Comparison of ENCODE assay signal across 19 cellular contexts in genomic region chr2:212354382-212354781, GRCh38.
DNase-seq lines count a peak whose midpoint lies in the region; ATAC-seq and TF ChIP-seq lines count a peak whose summit lies in the region.
"Had no signal": no experiment of that assay in that cellular context is flagged by ENCODE, and none has a peak within 500 bp of the region (broad histone marks: within the 10 kb centered on the region; RNA-seq: fewer than 3 reads in every experiment).

No MANE protein-coding gene starts in this region.

- no peak overlapping the region for H3K27ac Mint-ChIP-seq in stimulated activated effector memory CD8-positive, alpha-beta T cell treated with anti-CD3 and anti-CD28 coated beads, Interleukin-12 subunit alpha, Interleukin-12 subunit beta, amount 100 ng/mL, for 72 hours
- H3K27ac Mint-ChIP-seq: B cell; CD4-positive, CD25-positive, alpha-beta regulatory T cell; CD8-positive, alpha-beta T cell; HFFc6 had no signal

- H3K4me3 ChIP-seq in ACC112 (ENCODE audit: low read depth, low read length): no peak overlapping the region
- H3K4me3 ChIP-seq in OCI-LY1 (ENCODE audit: low read depth, low read length, poor library complexity, severe bottlenecking): no peak overlapping the region
- H3K4me3 ChIP-seq: BLaER1, GM12878, HAP-1 had no signal

- H3K36me3 Mint-ChIP-seq in stimulated activated effector memory CD8-positive, alpha-beta T cell treated with anti-CD3 and anti-CD28 coated beads, Interleukin-12 subunit alpha, Interleukin-12 subunit beta, amount 100 ng/mL, for 72 hours: no peaks in the 10 kb centered on the region
- H3K36me3 Mint-ChIP-seq: CD4-positive, CD25-positive, alpha-beta regulatory T cell; CD8-positive, alpha-beta T cell had no signal

- H3K4me3 Mint-ChIP-seq in stimulated activated effector memory CD8-positive, alpha-beta T cell treated with anti-CD3 and anti-CD28 coated beads, Interleukin-12 subunit alpha, Interleukin-12 subunit beta, amount 100 ng/mL, for 72 hours: no peak overlapping the region
- H3K4me3 Mint-ChIP-seq: B cell; CD4-positive, CD25-positive, alpha-beta regulatory T cell; CD8-positive, alpha-beta T cell; HFFc6 had no signal

- no peaks in the 10 kb centered on the region for H3K79me2 ChIP-seq in ACC112 (ENCODE audit: control insufficient read depth, insufficient read depth, low read length, unreplicated experiment)
- no peaks in the 10 kb centered on the region for H3K79me2 ChIP-seq in OCI-LY1 (ENCODE audit: insufficient read depth, low read length)

- ATAC-seq in stimulated activated effector memory CD8-positive, alpha-beta T cell treated with anti-CD3 and anti-CD28 coated beads, Interleukin-12 subunit alpha, Interleukin-12 subunit beta, amount 100 ng/mL, for 72 hours: no peak
- ATAC-seq: CD8-positive, alpha-beta T cell; GM12878 had no signal

- no peaks in the 10 kb centered on the region for H3K9me2 ChIP-seq in OCI-LY1 (ENCODE audit: low read depth, low read length)

- no peaks in the 10 kb centered on the region for H3K4me1 ChIP-seq in ACC112 (ENCODE audit: control insufficient read depth, insufficient read depth, low read length, unreplicated experiment)
- H3K4me1 ChIP-seq in OCI-LY1 (ENCODE audit: insufficient read depth, low read length, severe bottlenecking): no peaks in the 10 kb centered on the region
- H3K4me1 ChIP-seq: BLaER1, HAP-1 had no signal

- no peaks in the 10 kb centered on the region for H3K27me3 ChIP-seq in ACC112 (ENCODE audit: insufficient read depth, low read length)
- no peaks in the 10 kb centered on the region for H3K27me3 ChIP-seq in OCI-LY1 (ENCODE audit: insufficient read depth, low read length)
- H3K27me3 ChIP-seq: BLaER1 had no signal

- H3K4me2 ChIP-seq in OCI-LY1 (ENCODE audit: low read length): no peak overlapping the region
- H3K4me2 ChIP-seq: BLaER1 had no signal

- no peaks in the 10 kb centered on the region for H3K36me3 ChIP-seq in ACC112 (ENCODE audit: insufficient read depth, low read length)
- H3K36me3 ChIP-seq in OCI-LY1 (ENCODE audit: insufficient read depth, low read length): no peaks in the 10 kb centered on the region
- H3K36me3 ChIP-seq: BLaER1, HAP-1 had no signal

- no peak for TF ChIP-seq CTCF in OCI-LY1 (IDR thresholded peaks at IDR 0.05; ENCODE audit: low read length)

- H2AFZ ChIP-seq in ACC112 (ENCODE audit: low read length, unreplicated experiment) (peak overlapping the region; percentile 43), OCI-LY1 (ENCODE audit: low read length) (peak overlapping the region; percentile 42; the same call in 1 of the 2 replicates)

- H3K27ac ChIP-seq in ACC112 (ENCODE audit: low read depth, low read length): no peak overlapping the region
- no peak overlapping the region for H3K27ac ChIP-seq in OCI-LY1 (ENCODE audit: low read depth, low read length, poor library complexity, severe bottlenecking)
- H3K27ac ChIP-seq: BLaER1, C4-2B had no signal

- DNase-seq in COR-L47 (lab: John Stamatoyannopoulos, UW) (peak; percentile 6), hepatic stellate cell (ENCODE audit: low spot score) (no peak), kidney glomerular epithelial cell (lab: John Stamatoyannopoulos, UW) (no peak)
- no peak for DNase-seq in stimulated activated effector memory CD8-positive, alpha-beta T cell treated with anti-CD3 and anti-CD28 coated beads, Interleukin-12 subunit alpha, Interleukin-12 subunit beta, amount 100 ng/mL, for 72 hours (ENCODE audit: low spot score in 2 of 2)
- DNase-seq: CD4-positive, CD25-positive, alpha-beta regulatory T cell; CD8-positive, alpha-beta T cell; DMS 273 treated with DMSO at 0.1 percent for 48 hours; DMS79; EL; GDM1; GOT3; HFFc6 had no signal

- H3K9ac ChIP-seq in OCI-LY1 (ENCODE audit: low read length): no peak overlapping the region
- H3K9ac ChIP-seq: BLaER1 had no signal

- H3K4me1 Mint-ChIP-seq in stimulated activated effector memory CD8-positive, alpha-beta T cell treated with anti-CD3 and anti-CD28 coated beads, Interleukin-12 subunit alpha, Interleukin-12 subunit beta, amount 100 ng/mL, for 72 hours: no peaks in the 10 kb centered on the region
- H3K4me1 Mint-ChIP-seq: B cell; CD4-positive, CD25-positive, alpha-beta regulatory T cell had no signal

- H3K9me3 ChIP-seq in OCI-LY1 (ENCODE audit: low read length): no peaks in the 10 kb centered on the region
- H3K9me3 ChIP-seq: BLaER1, HAP-1 had no signal

- peaks cover 10% of the 10 kb centered on the region for H3K9me3 Mint-ChIP-seq in stimulated activated effector memory CD8-positive, alpha-beta T cell treated with anti-CD3 and anti-CD28 coated beads, Interleukin-12 subunit alpha, Interleukin-12 subunit beta, amount 100 ng/mL, for 72 hours
- H3K9me3 Mint-ChIP-seq: CD8-positive, alpha-beta T cell; HFFc6 had no signal

- H4K20me1 ChIP-seq in OCI-LY1 (ENCODE audit: insufficient read depth, low read length): no peaks in the 10 kb centered on the region
- H4K20me1 ChIP-seq: BLaER1 had no signal

- H3F3A ChIP-seq in OCI-LY1 (ENCODE audit: insufficient read depth, low read length): no peaks in the 10 kb centered on the region
